Comparison of ENCODE assay signal across 17 cellular contexts in the genomic region with DNA sequence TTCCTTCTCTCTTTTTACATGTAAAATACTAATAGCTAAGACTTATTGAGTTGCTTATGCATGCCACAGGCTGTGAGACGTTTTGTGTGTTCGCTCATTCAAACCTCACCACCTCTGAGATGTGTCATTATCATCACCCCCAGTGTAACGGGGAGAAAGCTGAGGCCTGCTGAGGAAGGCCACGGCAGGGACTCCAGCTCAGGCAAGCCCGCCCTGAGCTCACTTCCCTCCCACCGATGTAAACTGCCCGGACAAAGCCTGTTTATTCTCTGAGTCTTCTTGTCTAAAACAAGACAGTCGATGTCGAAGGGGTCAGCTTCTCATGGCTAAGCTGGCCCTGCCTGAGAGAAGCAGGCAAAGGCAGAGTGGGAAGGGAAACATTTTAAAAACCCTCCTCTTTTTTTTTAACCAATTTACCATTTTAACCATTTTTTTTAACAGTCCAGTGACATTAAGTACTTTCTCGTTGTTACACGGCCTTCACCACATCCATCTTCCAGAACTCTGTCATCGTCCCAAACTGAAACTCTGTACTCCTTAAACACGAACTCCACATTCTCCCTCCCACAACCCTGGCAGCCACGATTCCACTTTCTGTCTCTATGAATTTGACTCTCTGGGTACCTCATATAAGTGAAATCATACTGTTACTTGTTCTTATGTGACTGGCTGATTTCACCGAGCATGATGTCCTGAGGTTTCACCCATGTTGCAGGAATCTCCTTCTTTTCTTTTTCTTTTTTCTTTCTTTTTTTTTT.
DNase-seq lines count a peak whose midpoint lies in the region; ATAC-seq and TF ChIP-seq lines count a peak whose summit lies in the region.
"Had no signal": no experiment of that assay in that cellular context is flagged by ENCODE, and none has a peak within 500 bp of the region (broad histone marks: within the 10 kb centered on the region; RNA-seq: fewer than 3 reads in every experiment).

No MANE protein-coding gene starts in this region.

- TF ChIP-seq CTCF in HEK293 (tag by site-specific recombination; IDR thresholded peaks at IDR 0.05) = no peak

- no peak overlapping the region for H3K4me3 Mint-ChIP-seq in T-helper 2 cell treated with Interferon-gamma antibody and Interleukin-4, amounts not matched to agents 5 μg/mL and 100 μg/mL, for 36 hours
- H3K4me3 Mint-ChIP-seq: activated CD8-positive, alpha-beta T cell treated with anti-CD3 and anti-CD28 coated beads, Interleukin-2, amount 10 ng/mL, durations not matched to agents 7 days and 5 days; stimulated activated effector memory CD8-positive, alpha-beta T cell treated with anti-CD3 and anti-CD28 coated beads, Interleukin-12 subunit alpha, Interleukin-12 subunit beta, amount 100 ng/mL, for 72 hours had no signal

- intact Hi-C loops in sciatic nerve (cut with DNase I) = no loop called here

- no peak overlapping the region for H3K27ac Mint-ChIP-seq in T-helper 2 cell treated with Interferon-gamma antibody and Interleukin-4, amounts not matched to agents 5 μg/mL and 100 μg/mL, for 36 hours
- H3K27ac Mint-ChIP-seq: activated CD8-positive, alpha-beta T cell treated with anti-CD3 and anti-CD28 coated beads, Interleukin-2, amount 10 ng/mL, durations not matched to agents 7 days and 5 days; stimulated activated effector memory CD8-positive, alpha-beta T cell treated with anti-CD3 and anti-CD28 coated beads, Interleukin-12 subunit alpha, Interleukin-12 subunit beta, amount 100 ng/mL, for 72 hours had no signal

- DNase-seq in caudate nucleus (lab: John Stamatoyannopoulos, UW) = peak in 37 of 61 donors; percentile 4 to 64 (median 22)
- DNase-seq in medulla oblongata (ENCODE audit: extremely low spot score) = peak; percentile 76
- no peak for DNase-seq in sciatic nerve (ENCODE audit: low spot score)
- no peak for DNase-seq in HuH-7 (ENCODE audit: low spot score)
- no peak for DNase-seq in T-helper 2 cell treated with Interferon-gamma antibody and Interleukin-4, amounts not matched to agents 5 μg/mL and 100 μg/mL, for 36 hours (ENCODE audit: low spot score)
- DNase-seq: activated CD8-positive, alpha-beta T cell treated with anti-CD3 and anti-CD28 coated beads, Interleukin-2, amount 10 ng/mL, durations not matched to agents 7 days and 5 days; activated naive CD4-positive, alpha-beta T cell treated with Interleukin-2 at 50 U/mL for 16 hours; central memory CD4-positive, alpha-beta T cell; DMS79 treated with DMSO at 0.1 percent for 48 hours; NCI-H446; stimulated activated CD4-positive, alpha-beta T cell treated with anti-CD3 and anti-CD28 coated beads, Interleukin-2, amount 100 ng/mL, for 24 hours; T-helper 9 cell had no signal

- H3K27ac ChIP-seq in HEK293 (ENCODE audit: extremely low read depth, low read depth, low read length) (no peak overlapping the region), caudate nucleus (ENCODE audit: low read depth, low read length) (peak overlapping the region; percentile 86)
- H3K27ac ChIP-seq: neutrophil had no signal

- no peaks in the 10 kb centered on the region for H3K36me3 ChIP-seq in HEK293 (ENCODE audit: control insufficient read depth in 2 of 2, insufficient read depth in 1 of 2, low read length in 2 of 2)
- H3K36me3 ChIP-seq: neutrophil had no signal

- no peaks in the 10 kb centered on the region for H3K36me3 Mint-ChIP-seq in T-helper 2 cell treated with Interferon-gamma antibody and Interleukin-4, amounts not matched to agents 5 μg/mL and 100 μg/mL, for 36 hours (ENCODE audit: low read depth)
- H3K36me3 Mint-ChIP-seq: stimulated activated effector memory CD8-positive, alpha-beta T cell treated with anti-CD3 and anti-CD28 coated beads, Interleukin-12 subunit alpha, Interleukin-12 subunit beta, amount 100 ng/mL, for 72 hours had no signal

- POLR2A ChIA-PET in HEK293 (lab: Yijun Ruan, JAX) = interaction anchor here (0.6 kb wide), 1 partner anchor 212 kb away, joined by 6 read pairs; no protein-coding TSS in a partner anchor

- no peaks in the 10 kb centered on the region for H3K4me1 Mint-ChIP-seq in T-helper 2 cell treated with Interferon-gamma antibody and Interleukin-4, amounts not matched to agents 5 μg/mL and 100 μg/mL, for 36 hours (ENCODE audit: low read depth)

- CTCF ChIA-PET in HEK293 (lab: Yijun Ruan, JAX) = interaction anchor here (1.0 to 2.3 kb wide), 2 partner anchors 9 to 13 kb away, joined by 3 to 16 read pairs; no protein-coding TSS in a partner anchor

- ATAC-seq in sciatic nerve (peak; percentile 62), GM18867 (IDR thresholded peaks at IDR 0.05; ENCODE audit: unreplicated experiment) (no peak), GM21360 (IDR thresholded peaks at IDR 0.05; ENCODE audit: unreplicated experiment) (no peak)
- ATAC-seq: activated CD8-positive, alpha-beta T cell treated with anti-CD3 and anti-CD28 coated beads, Interleukin-2, amount 10 ng/mL, durations not matched to agents 7 days and 5 days; stimulated activated effector memory CD8-positive, alpha-beta T cell treated with anti-CD3 and anti-CD28 coated beads, Interleukin-12 subunit alpha, Interleukin-12 subunit beta, amount 100 ng/mL, for 72 hours had no signal

- no peaks in the 10 kb centered on the region for H3K9me3 Mint-ChIP-seq in T-helper 2 cell treated with Interferon-gamma antibody and Interleukin-4, amounts not matched to agents 5 μg/mL and 100 μg/mL, for 36 hours
- H3K9me3 Mint-ChIP-seq: stimulated activated effector memory CD8-positive, alpha-beta T cell treated with anti-CD3 and anti-CD28 coated beads, Interleukin-12 subunit alpha, Interleukin-12 subunit beta, amount 100 ng/mL, for 72 hours had no signal

- no peaks in the 10 kb centered on the region for H3K27me3 Mint-ChIP-seq in T-helper 2 cell treated with Interferon-gamma antibody and Interleukin-4, amounts not matched to agents 5 μg/mL and 100 μg/mL, for 36 hours (ENCODE audit: low read depth)

- H3K4me1 ChIP-seq in HEK293 (ENCODE audit: control insufficient read depth, insufficient read depth, low read length) = no peaks in the 10 kb centered on the region

- H3K9me3 ChIP-seq in HEK293 (ENCODE audit: control insufficient read depth, insufficient read depth, low read depth, low read length) = no peaks in the 10 kb centered on the region
- H3K9me3 ChIP-seq: neutrophil had no signal

- no peak overlapping the region for H3K4me3 ChIP-seq in HEK293 (ENCODE audit: low read depth, low read length)

TF ChIP-seq in HEK293, 187 proteins besides CTCF, POLR2A, EP300 and RAD21:
- TF ChIP-seq, protein P1, sequence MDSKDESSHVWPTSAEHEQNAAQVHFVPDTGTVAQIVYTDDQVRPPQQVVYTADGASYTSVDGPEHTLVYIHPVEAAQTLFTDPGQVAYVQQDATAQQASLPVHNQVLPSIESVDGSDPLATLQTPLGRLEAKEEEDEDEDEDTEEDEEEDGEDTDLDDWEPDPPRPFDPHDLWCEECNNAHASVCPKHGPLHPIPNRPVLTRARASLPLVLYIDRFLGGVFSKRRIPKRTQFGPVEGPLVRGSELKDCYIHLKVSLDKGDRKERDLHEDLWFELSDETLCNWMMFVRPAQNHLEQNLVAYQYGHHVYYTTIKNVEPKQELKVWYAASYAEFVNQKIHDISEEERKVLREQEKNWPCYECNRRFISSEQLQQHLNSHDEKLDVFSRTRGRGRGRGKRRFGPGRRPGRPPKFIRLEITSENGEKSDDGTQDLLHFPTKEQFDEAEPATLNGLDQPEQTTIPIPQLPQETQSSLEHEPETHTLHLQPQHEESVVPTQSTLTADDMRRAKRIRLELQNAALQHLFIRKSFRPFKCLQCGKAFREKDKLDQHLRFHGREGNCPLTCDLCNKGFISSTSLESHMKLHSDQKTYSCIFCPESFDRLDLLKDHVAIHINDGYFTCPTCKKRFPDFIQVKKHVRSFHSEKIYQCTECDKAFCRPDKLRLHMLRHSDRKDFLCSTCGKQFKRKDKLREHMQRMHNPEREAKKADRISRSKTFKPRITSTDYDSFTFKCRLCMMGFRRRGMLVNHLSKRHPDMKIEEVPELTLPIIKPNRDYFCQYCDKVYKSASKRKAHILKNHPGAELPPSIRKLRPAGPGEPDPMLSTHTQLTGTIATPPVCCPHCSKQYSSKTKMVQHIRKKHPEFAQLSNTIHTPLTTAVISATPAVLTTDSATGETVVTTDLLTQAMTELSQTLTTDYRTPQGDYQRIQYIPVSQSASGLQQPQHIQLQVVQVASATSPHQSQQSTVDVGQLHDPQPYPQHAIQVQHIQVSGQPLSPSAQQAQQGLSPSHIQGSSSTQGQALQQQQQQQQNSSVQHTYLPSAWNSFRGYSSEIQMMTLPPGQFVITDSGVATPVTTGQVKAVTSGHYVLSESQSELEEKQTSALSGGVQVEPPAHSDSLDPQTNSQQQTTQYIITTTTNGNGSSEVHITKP (tag by site-specific recombination; IDR thresholded peaks at IDR 0.05) = no peak
- TF ChIP-seq BCL11A (tag by site-specific recombination; IDR thresholded peaks at IDR 0.05; ENCODE audit: low read depth) = no peak
- TF ChIP-seq PRDM1 (tag by site-specific recombination; IDR thresholded peaks at IDR 0.05) = peak; percentile 33; the same call in 1 of the 2 replicates
- peak; percentile 71 for TF ChIP-seq ZIC2 (tag by site-specific recombination; IDR thresholded peaks at IDR 0.05)
- TF ChIP-seq, protein P2, sequence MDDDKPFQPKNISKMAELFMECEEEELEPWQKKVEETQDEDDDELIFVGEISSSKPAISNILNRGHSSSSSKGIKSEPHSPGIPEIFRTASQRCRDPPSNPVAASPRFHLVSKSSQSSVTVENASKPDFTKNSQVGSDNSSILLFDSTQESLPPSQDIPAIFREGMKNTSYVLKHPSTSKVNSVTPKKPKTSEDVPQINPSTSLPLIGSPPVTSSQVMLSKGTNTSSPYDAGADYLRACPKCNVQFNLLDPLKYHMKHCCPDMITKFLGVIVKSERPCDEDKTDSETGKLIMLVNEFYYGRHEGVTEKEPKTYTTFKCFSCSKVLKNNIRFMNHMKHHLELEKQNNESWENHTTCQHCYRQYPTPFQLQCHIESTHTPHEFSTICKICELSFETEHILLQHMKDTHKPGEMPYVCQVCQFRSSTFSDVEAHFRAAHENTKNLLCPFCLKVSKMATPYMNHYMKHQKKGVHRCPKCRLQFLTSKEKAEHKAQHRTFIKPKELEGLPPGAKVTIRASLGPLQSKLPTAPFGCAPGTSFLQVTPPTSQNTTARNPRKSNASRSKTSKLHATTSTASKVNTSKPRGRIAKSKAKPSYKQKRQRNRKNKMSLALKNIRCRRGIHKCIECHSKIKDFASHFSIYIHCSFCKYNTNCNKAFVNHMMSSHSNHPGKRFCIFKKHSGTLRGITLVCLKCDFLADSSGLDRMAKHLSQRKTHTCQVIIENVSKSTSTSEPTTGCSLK (tag by site-specific recombination; IDR thresholded peaks at IDR 0.05) = no peak

Comparison
In these comparisons a context has a peak if more than half of its experiments do, and no peak if none do; other contexts are left out.
1. DNase-seq: peak in caudate nucleus (37 of 61) and medulla oblongata (single experiment); none in sciatic nerve (single experiment), HuH-7 (single experiment) and T-helper 2 cell treated with Interferon-gamma antibody and Interleukin-4, amounts not matched to agents 5 μg/mL and 100 μg/mL, for 36 hours (single experiment).